In genomic region chr9:99056876-99057664, GRCh38 we compare ENCODE assay signal across 10 cellular contexts. TPM values are rescaled to one million over a fixed set of nuclear protein-coding genes. Genes with fewer than 3 reads are reported as not detected.
DNase-seq lines count a peak whose midpoint lies in the region; ATAC-seq, FAIRE-seq and TF ChIP-seq lines count a peak whose summit lies in the region.
"Had no signal": no experiment of that assay in that cellular context is flagged by ENCODE, and none has a peak within 500 bp of the region (broad histone marks: within the 10 kb centered on the region; RNA-seq: fewer than 3 reads in every experiment).

No MANE protein-coding gene starts in this region.

- TF ChIP-seq POLR2A in esophagus squamous epithelium (IDR thresholded peaks at IDR 0.05): no peak

- H3K79me2 ChIP-seq in H9 (ENCODE audit: insufficient read depth, low read length): no peaks in the 10 kb centered on the region

- H3K4ac ChIP-seq in H9 (ENCODE audit: low read depth, low read length): no peak overlapping the region

- no peaks in the 10 kb centered on the region for H3K23me2 ChIP-seq in H9 (ENCODE audit: insufficient read length, low read depth, low read length, poor library complexity, severe bottlenecking)

- peaks cover 1 to 5% of the 10 kb centered on the region in 2 donors for H3K9me3 Mint-ChIP-seq in stimulated activated naive B cell treated with anti-CD40 and anti-IgM and Interleukin-4, amounts not matched to agents 10 μg/mL and 1 μg/mL and 100 μg/mL, for 72 hours
- H3K9me3 Mint-ChIP-seq in H9 (no peaks in the 10 kb centered on the region), WTC11 (0 out of 2 replicates have a peak, but pooled peaks cover 4% of the 10 kb centered on the region)

- no peak overlapping the region for H3K9ac ChIP-seq in H9 (ENCODE audit: extremely low read depth, insufficient read length, low read length)

- H3K36me3 ChIP-seq in RWPE2 (ENCODE audit: low read depth): no peaks in the 10 kb centered on the region
- peaks cover 0 to 29% (median 0%) of the 10 kb centered on the region in 3 donors for H3K36me3 ChIP-seq in esophagus squamous epithelium

- CTCF ChIA-PET in WTC11 (lab: Charles Lee): no interaction called here

- peaks cover 6% of the 10 kb centered on the region for H3K4me1 ChIP-seq in RWPE2 (ENCODE audit: insufficient read depth, poor library complexity, severe bottlenecking)
- peaks cover 0 to 28% (median 0%) of the 10 kb centered on the region in 3 donors for H3K4me1 ChIP-seq in esophagus squamous epithelium
- H3K4me1 ChIP-seq in H9 (ENCODE audit: insufficient read depth, low read length): no peaks in the 10 kb centered on the region

- no peak overlapping the region for H2AFZ ChIP-seq in H9 (ENCODE audit: low read length)

- no peak overlapping the region for H3K4me2 ChIP-seq in H9 (ENCODE audit: insufficient read depth, insufficient read length, low read length)

- H2BK5ac ChIP-seq in H9 (ENCODE audit: insufficient read length, low read length): no peak overlapping the region

- no peaks in the 10 kb centered on the region for H3K27me3 Mint-ChIP-seq in stimulated activated naive B cell treated with anti-CD40 and anti-IgM and Interleukin-4, amounts not matched to agents 10 μg/mL and 1 μg/mL and 100 μg/mL, for 72 hours
- H3K27me3 Mint-ChIP-seq in H9 (ENCODE audit: low read depth) (peaks cover 9% of the 10 kb centered on the region), WTC11 (ENCODE audit: low read depth) (peaks cover 3% of the 10 kb centered on the region)

- H2AK5ac ChIP-seq in H9 (ENCODE audit: insufficient read length, low read length): no peak overlapping the region

- no peak overlapping the region for H3K23ac ChIP-seq in H9 (ENCODE audit: insufficient read length, low read depth, low read length)

- H3K27ac ChIP-seq in RWPE2 (ENCODE audit: poor library complexity, severe bottlenecking) (no peak overlapping the region), esophagus squamous epithelium (peak overlapping the region in 3 of 4 donors; percentile 41 to 76 (median 66)), H9 (ENCODE audit: insufficient read length, low read depth, low read length) (no peak overlapping the region)

- H4K20me1 ChIP-seq in H9 (ENCODE audit: control insufficient read depth, insufficient read depth, insufficient read length): no peaks in the 10 kb centered on the region

- H3K27ac Mint-ChIP-seq in stimulated activated naive B cell treated with anti-CD40 and anti-IgM and Interleukin-4, amounts not matched to agents 10 μg/mL and 1 μg/mL and 100 μg/mL, for 72 hours: peak overlapping the region; percentile 4
- H3K27ac Mint-ChIP-seq in H9 (no peak overlapping the region), WTC11 (no peak overlapping the region)

- no peak for FAIRE-seq in urothelium cell line (lab: Jason Lieb, UNC)

- H3K4me3 ChIP-seq in RWPE2 (ENCODE audit: severe bottlenecking): no peak overlapping the region
- H3K4me3 ChIP-seq in esophagus squamous epithelium: no peak overlapping the region

- H3K36me3 Mint-ChIP-seq in stimulated activated naive B cell treated with anti-CD40 and anti-IgM and Interleukin-4, amounts not matched to agents 10 μg/mL and 1 μg/mL and 100 μg/mL, for 72 hours: peaks cover 0 to 4% of the 10 kb centered on the region in 2 donors
- H3K36me3 Mint-ChIP-seq in H9 (ENCODE audit: insufficient read depth in 1 of 3, low read depth in 3 of 3): no peaks in the 10 kb centered on the region
- H3K36me3 Mint-ChIP-seq in WTC11: no peaks in the 10 kb centered on the region

- no peak overlapping the region for H4K91ac ChIP-seq in H9 (ENCODE audit: insufficient read length, low read depth, low read length)

- peaks cover 49 to 68% of the 10 kb centered on the region in 2 donors for H3K4me1 Mint-ChIP-seq in stimulated activated naive B cell treated with anti-CD40 and anti-IgM and Interleukin-4, amounts not matched to agents 10 μg/mL and 1 μg/mL and 100 μg/mL, for 72 hours
- H3K4me1 Mint-ChIP-seq in H9: no peaks in the 10 kb centered on the region
- H3K4me1 Mint-ChIP-seq in WTC11: no peaks in the 10 kb centered on the region

- no peaks in the 10 kb centered on the region for H3K79me1 ChIP-seq in H9 (ENCODE audit: insufficient read depth, low read depth, low read length, poor library complexity, severe bottlenecking)

- no peak overlapping the region for H2BK120ac ChIP-seq in H9 (ENCODE audit: low read depth, low read length, poor library complexity, severe bottlenecking)

- no peak overlapping the region for H4K5ac ChIP-seq in H9 (ENCODE audit: insufficient read length, low read depth, low read length)

- POLR2A ChIA-PET in WTC11 (lab: Charles Lee): no interaction called here

- no peak overlapping the region for H2BK12ac ChIP-seq in H9 (ENCODE audit: insufficient read length, low read depth, low read length)

- no peak overlapping the region for H2BK20ac ChIP-seq in H9 (ENCODE audit: low read depth, low read length, poor library complexity, severe bottlenecking)

- intact Hi-C loops in esophagus squamous epithelium (cut with DNase I): no loop called here

- peak overlapping the region in 1 of 2 donors; percentile 25 for H3K4me3 Mint-ChIP-seq in stimulated activated naive B cell treated with anti-CD40 and anti-IgM and Interleukin-4, amounts not matched to agents 10 μg/mL and 1 μg/mL and 100 μg/mL, for 72 hours
- H3K4me3 Mint-ChIP-seq in H9: no peak overlapping the region
- H3K4me3 Mint-ChIP-seq in WTC11: no peak overlapping the region

- H3K27me3 ChIP-seq in RWPE2 (ENCODE audit: insufficient read depth, poor library complexity, severe bottlenecking) (peaks cover 5% of the 10 kb centered on the region), esophagus squamous epithelium (no peaks in the 10 kb centered on the region), H9 (ENCODE audit: insufficient read depth, low read length) (no peaks in the 10 kb centered on the region)

- no peak overlapping the region for H3T11ph ChIP-seq in H9 (ENCODE audit: low read length)

- ATAC-seq in RWPE2 (ENCODE audit: low read depth) (peak; percentile 66; the same call in 2 of the 3 replicates), WTC11 (no peak)
- ATAC-seq in stimulated activated naive B cell treated with anti-CD40 and anti-IgM and Interleukin-4, amounts not matched to agents 10 μg/mL and 1 μg/mL and 100 μg/mL, for 72 hours (replicated peaks): peak; percentile 41 to 43

- no peak overlapping the region for H2BK15ac ChIP-seq in H9 (ENCODE audit: low read depth, low read length)

- H3K14ac ChIP-seq in H9 (ENCODE audit: insufficient read depth, low read length): no peak overlapping the region

- no peak overlapping the region for H3K56ac ChIP-seq in H9 (ENCODE audit: insufficient read length, low read depth, low read length)

- DNase-seq in activated effector memory CD4-positive, alpha-beta T cell treated with anti-CD3 and anti-CD28 coated beads, Interleukin-2, amount 50 U/mL, for 16 hours: peak; percentile 67
- no peak for DNase-seq in activated effector memory CD4-positive, alpha-beta T cell treated with Interleukin-2 at 50 U/mL for 16 hours
- DNase-seq in RWPE2 (ENCODE audit: low spot score) (no peak), esophagus squamous epithelium (lab: John Stamatoyannopoulos, UW) (no peak), H9 (no peak), urothelium cell line (ENCODE audit: low spot score) (no peak), WTC11 (ENCODE audit: low spot score) (no peak)
- peak; percentile 14 for DNase-seq in stimulated activated naive B cell treated with anti-CD40 and anti-IgM and Interleukin-4, amounts not matched to agents 10 μg/mL and 1 μg/mL and 100 μg/mL, for 72 hours
- DNase-seq: NCI-H748 treated with DMSO at 0.1 percent for 48 hours, occipital lobe had no signal

- WGBS in esophagus squamous epithelium, 2 donors: 55 to 60% methylated on average over 6 of the region's 6 CpGs
- WGBS in H9 (ENCODE audit: extremely low coverage, insufficient read length, low lambda C conversion rate): no CpG with 5 or more reads among the region's 6 CpGs

- H3K18ac ChIP-seq in H9 (ENCODE audit: insufficient read length, low read depth, low read length): no peak overlapping the region

- no peak for TF ChIP-seq CTCF in RWPE2 (IDR thresholded peaks at IDR 0.05; ENCODE audit: poor library complexity, severe bottlenecking)
- no peak for TF ChIP-seq CTCF in esophagus squamous epithelium (IDR thresholded peaks at IDR 0.05)
- TF ChIP-seq CTCF in H9 (conservative IDR thresholded peaks at IDR 0.05): no peak
- TF ChIP-seq CTCF in WTC11 (IDR thresholded peaks at IDR 0.05): no peak

- H4K8ac ChIP-seq in H9 (replicated peaks; ENCODE audit: insufficient read length, low read depth, low read length): no peak overlapping the region

- no peaks in the 10 kb centered on the region for H3K9me3 ChIP-seq in RWPE2 (ENCODE audit: severe bottlenecking)
- no peaks in the 10 kb centered on the region for H3K9me3 ChIP-seq in esophagus squamous epithelium
- H3K9me3 ChIP-seq in H9 (ENCODE audit: control insufficient read depth, low read depth, low read length): no peaks in the 10 kb centered on the region

TF ChIP-seq in WTC11, 78 proteins besides CTCF, POLR2A, EP300 and RAD21 (continues in another document):
- no peak for TF ChIP-seq NR3C1 (CRISPR knock-in tag; conservative IDR thresholded peaks at IDR 0.05; ENCODE audit: low read depth)

RNA-seq across cellular contexts. Expression of gene TGFBR1, which starts 47.8 kb away (rescaled TPM):
- 10 to 100 TPM; 20.2 to 34.3 (median 25.6) TPM for total RNA-seq in esophagus squamous epithelium
- total RNA-seq in H9 (2021): 48.6 and 59.3 TPM in 2 replicates
- total RNA-seq in WTC11 (2021): 39.0 to 44.6 TPM (median 42.4 TPM) in 3 replicates

Comparison
In these comparisons a context has a peak if more than half of its experiments do, and no peak if none do; other contexts are left out.
1. DNase-seq: peak in activated effector memory CD4-positive, alpha-beta T cell treated with anti-CD3 and anti-CD28 coated beads, Interleukin-2, amount 50 U/mL, for 16 hours (single experiment) and stimulated activated naive B cell treated with anti-CD40 and anti-IgM and Interleukin-4, amounts not matched to agents 10 μg/mL and 1 μg/mL and 100 μg/mL, for 72 hours (single experiment); none in activated effector memory CD4-positive, alpha-beta T cell treated with Interleukin-2 at 50 U/mL for 16 hours (single experiment), RWPE2 (single experiment), esophagus squamous epithelium (single experiment), H9 (single experiment), urothelium cell line (single experiment) and WTC11 (single experiment).
2. H3K27ac ChIP-seq: peak in esophagus squamous epithelium (3 of 4); none in RWPE2 (single experiment) and H9 (single experiment).